ENCODE assay signal across 8 cellular contexts in genomic region chr15:90037961-90038633, GRCh38. TPM values are rescaled to one million over a fixed set of nuclear protein-coding genes. Genes with fewer than 3 reads are reported as not detected.
DNase-seq lines count a peak whose midpoint lies in the region; ATAC-seq and TF ChIP-seq lines count a peak whose summit lies in the region.

No MANE protein-coding gene starts in this region.

- POLR2A ChIA-PET in WTC11 (lab: Charles Lee) (no interaction called here), HEK293T (lab: Yijun Ruan, JAX) (no interaction called here)

- H3K4me3 ChIP-seq in vagina (no peak overlapping the region), heart right ventricle (no peak overlapping the region)

- ATAC-seq in GM18858 (IDR thresholded peaks at IDR 0.05; ENCODE audit: unreplicated experiment) = peak; percentile 71
- peak; percentile 51 for ATAC-seq in HG02763 (IDR thresholded peaks at IDR 0.05; ENCODE audit: unreplicated experiment)
- no peak for ATAC-seq in WTC11
- ATAC-seq in heart right ventricle = no peak

- no peak for TF ChIP-seq POLR2A in vagina (IDR thresholded peaks at IDR 0.05)

- no peak overlapping the region for H3K4me3 Mint-ChIP-seq in WTC11
- H3K4me3 Mint-ChIP-seq in stimulated activated naive CD8-positive, alpha-beta T cell treated with anti-CD3 and anti-CD28 coated beads, Interleukin-15, Interleukin-2, amounts not matched to agents 100 ng/mL and 50 ng/mL, for 24 hours = peak overlapping the region; percentile 40

- H3K9me3 ChIP-seq in vagina = no peaks in the 10 kb centered on the region
- no peaks in the 10 kb centered on the region for H3K9me3 ChIP-seq in heart right ventricle

- TF ChIP-seq CTCF in WTC11 (IDR thresholded peaks at IDR 0.05) (no peak), vagina (IDR thresholded peaks at IDR 0.05) (no peak), heart right ventricle (IDR thresholded peaks at IDR 0.05) (no peak)

- no peaks in the 10 kb centered on the region for H3K9me3 Mint-ChIP-seq in WTC11
- no peaks in the 10 kb centered on the region for H3K9me3 Mint-ChIP-seq in stimulated activated naive CD8-positive, alpha-beta T cell treated with anti-CD3 and anti-CD28 coated beads, Interleukin-15, Interleukin-2, amounts not matched to agents 100 ng/mL and 50 ng/mL, for 24 hours

- H3K36me3 Mint-ChIP-seq in WTC11 = no peaks in the 10 kb centered on the region
- peaks cover 8% of the 10 kb centered on the region for H3K36me3 Mint-ChIP-seq in stimulated activated naive CD8-positive, alpha-beta T cell treated with anti-CD3 and anti-CD28 coated beads, Interleukin-15, Interleukin-2, amounts not matched to agents 100 ng/mL and 50 ng/mL, for 24 hours (ENCODE audit: low read depth)

- intact Hi-C loops in vagina (cut with DNase I) (no loop called here), heart right ventricle (cut with DNase I) (no loop called here)

- CTCF ChIA-PET in WTC11 (lab: Charles Lee) (no interaction called here), HEK293T (lab: Yijun Ruan, JAX) (no interaction called here)

- 82 to 83% methylated on average over 14 of the region's 14 CpGs for WGBS in heart right ventricle, 2 donors

- H3K27me3 ChIP-seq in vagina = no peaks in the 10 kb centered on the region
- no peaks in the 10 kb centered on the region for H3K27me3 ChIP-seq in heart right ventricle

- DNase-seq in WTC11 (ENCODE audit: low spot score) = no peak
- DNase-seq in germinal center (ENCODE audit: low spot score) = peak; percentile 22
- DNase-seq in vagina (ENCODE audit: extremely low spot score in 2 of 2) = no peak
- DNase-seq in heart right ventricle = no peak
- no peak for DNase-seq in HEK293T (ENCODE audit: extremely low spot score)

- peaks cover 68% of the 10 kb centered on the region for H3K4me1 Mint-ChIP-seq in WTC11
- peaks cover 78% of the 10 kb centered on the region for H3K4me1 Mint-ChIP-seq in stimulated activated naive CD8-positive, alpha-beta T cell treated with anti-CD3 and anti-CD28 coated beads, Interleukin-15, Interleukin-2, amounts not matched to agents 100 ng/mL and 50 ng/mL, for 24 hours (ENCODE audit: low read depth)

- no peaks in the 10 kb centered on the region for H3K36me3 ChIP-seq in vagina
- H3K36me3 ChIP-seq in heart right ventricle = no peaks in the 10 kb centered on the region

- peak overlapping the region; percentile 20; the same call in 1 of the 2 replicates for H3K27ac Mint-ChIP-seq in WTC11
- H3K27ac Mint-ChIP-seq in stimulated activated naive CD8-positive, alpha-beta T cell treated with anti-CD3 and anti-CD28 coated beads, Interleukin-15, Interleukin-2, amounts not matched to agents 100 ng/mL and 50 ng/mL, for 24 hours = peak overlapping the region; percentile 90

- no peaks in the 10 kb centered on the region for H3K27me3 Mint-ChIP-seq in WTC11 (ENCODE audit: low read depth)
- H3K27me3 Mint-ChIP-seq in stimulated activated naive CD8-positive, alpha-beta T cell treated with anti-CD3 and anti-CD28 coated beads, Interleukin-15, Interleukin-2, amounts not matched to agents 100 ng/mL and 50 ng/mL, for 24 hours = no peaks in the 10 kb centered on the region

- H3K27ac ChIP-seq in vagina (no peak overlapping the region), heart right ventricle (peak overlapping the region in 2 of 10 donors; percentile 87 to 95)

- H3K4me1 ChIP-seq in vagina (peaks cover 60% of the 10 kb centered on the region), heart right ventricle (peaks cover 8 to 79% (median 52%) of the 10 kb centered on the region in 9 donors)

TF ChIP-seq in WTC11, 78 proteins besides CTCF, POLR2A, EP300 and RAD21:
- TF ChIP-seq ZNF232 (CRISPR knock-in tag; IDR thresholded peaks at IDR 0.05) = no peak
- TF ChIP-seq NFE2L1 (CRISPR knock-in tag; IDR thresholded peaks at IDR 0.05) = peak; percentile 69; the same call in 1 of the 2 replicates
- no peak for TF ChIP-seq EMX1 (CRISPR knock-in tag; IDR thresholded peaks at IDR 0.05)
- TF ChIP-seq CDX4 (CRISPR knock-in tag; IDR thresholded peaks at IDR 0.05; ENCODE audit: borderline replicate concordance) = no peak

TF ChIP-seq in HEK293T, 16 proteins besides CTCF, POLR2A, EP300 and RAD21:
- TF ChIP-seq ELF4 (IDR thresholded peaks at IDR 0.05) (no peak), TARDBP (IDR thresholded peaks at IDR 0.05) (no peak)

RNA-seq across cellular contexts. Expression of gene ZNF710, which starts 37.0 kb away (rescaled TPM):
- 22.3 to 25.9 TPM (median 24.0 TPM) in 3 replicates for total RNA-seq in WTC11 (2021)
- 23.1 TPM for total RNA-seq in vagina
- 10 to 100 TPM in 1 of 10 donors, 1 to 10 TPM in 9; 2.8 to 19.8 (median 3.9) TPM for total RNA-seq in heart right ventricle
- polyA plus RNA-seq in heart right ventricle = 10 to 100 TPM in 1 of 2 donors, 1 to 10 TPM in 1; 3.3 to 11.0 TPM

Comparison
In these comparisons a context has a peak if more than half of its experiments do, and no peak if none do; other contexts are left out.
1. ATAC-seq: peak in GM18858 (single experiment) and HG02763 (single experiment); none in WTC11 (single experiment) and heart right ventricle (0 of 8).